6 cellular contexts compared by ENCODE assay signal in genomic region chr16:85858571-85858970, GRCh38.
DNase-seq lines count a peak whose midpoint lies in the region; TF ChIP-seq lines count a peak whose summit lies in the region.
"Not testable (repeated sequence)": the region's sequence is repeated elsewhere in the genome, so short reads cannot be mapped to it uniquely, and the experiment has no call there.

No MANE protein-coding gene starts in this region.

- H3K4me1 Mint-ChIP-seq in dendritic cell treated with granulocyte-macrophage colony-stimulating factor and Interleukin-4, amounts not matched to agents 40 ng/mL and 50 ng/mL, for 4 days (ENCODE audit: low read depth) = peaks cover 77% of the 10 kb centered on the region

- H3K4me2 ChIP-seq in BLaER1 treated with 17β-estradiol and CSF1 and Interleukin-3, amounts not matched to agents 10 nM and 100 nM = peak overlapping the region; percentile 53 to 93 (median 80)

- H3K4me3 ChIP-seq in BLaER1 treated with 17β-estradiol and CSF1 and Interleukin-3, amounts not matched to agents 10 nM and 100 nM = not testable (repeated sequence)

- not testable (repeated sequence) for TF ChIP-seq EP300 in Ishikawa (IDR thresholded peaks at IDR 0.05; ENCODE audit: borderline replicate concordance)

- peak overlapping the region; percentile 43 for H3K27ac Mint-ChIP-seq in dendritic cell treated with granulocyte-macrophage colony-stimulating factor and Interleukin-4, amounts not matched to agents 40 ng/mL and 50 ng/mL, for 4 days

- not testable (repeated sequence) for H3K36me3 Mint-ChIP-seq in dendritic cell treated with granulocyte-macrophage colony-stimulating factor and Interleukin-4, amounts not matched to agents 40 ng/mL and 50 ng/mL, for 4 days (ENCODE audit: low read depth)

- DNase-seq in activated CD8-positive, alpha-beta memory T cell treated with anti-CD3 and anti-CD28 coated beads for 24 hours = peak; percentile 47
- peak; percentile 8 to 10 for DNase-seq in activated T-cell treated with anti-CD3 and anti-CD28 coated beads, Interleukin-2, amount 50 U/mL, for 48 hours
- DNase-seq in stimulated activated CD8-positive, alpha-beta memory T cell treated with anti-CD3 and anti-CD28 coated beads, Interleukin-4, amount 100 ng/mL, for 48 hours = peak; percentile 4

- not testable (repeated sequence) for H3K9me3 Mint-ChIP-seq in dendritic cell treated with granulocyte-macrophage colony-stimulating factor and Interleukin-4, amounts not matched to agents 40 ng/mL and 50 ng/mL, for 4 days

- not testable (repeated sequence) for H3K27me3 ChIP-seq in BLaER1 treated with 17β-estradiol and CSF1 and Interleukin-3, amounts not matched to agents 10 nM and 100 nM

- H3K4me1 ChIP-seq in BLaER1 treated with 17β-estradiol and CSF1 and Interleukin-3, amounts not matched to agents 10 nM and 100 nM = peaks cover 52 to 99% (median 96%) of the 10 kb centered on the region in 10 experiments

- peaks cover 12% of the 10 kb centered on the region for H3K27me3 Mint-ChIP-seq in dendritic cell treated with granulocyte-macrophage colony-stimulating factor and Interleukin-4, amounts not matched to agents 40 ng/mL and 50 ng/mL, for 4 days

- not testable (repeated sequence) for H4K20me1 ChIP-seq in BLaER1 treated with 17β-estradiol and CSF1 and Interleukin-3, amounts not matched to agents 10 nM and 100 nM

- TF ChIP-seq RAD21 in Ishikawa (IDR thresholded peaks at IDR 0.05; ENCODE audit: low read depth) = not testable (repeated sequence)

- H3K9me3 ChIP-seq in BLaER1 treated with 17β-estradiol and CSF1 and Interleukin-3, amounts not matched to agents 10 nM and 100 nM (replicated peaks in 1 of 11) = peaks cover 0 to 22% (median 12%) of the 10 kb centered on the region in 11 experiments; a peak in 17 of 22 replicates

- H3K4me3 Mint-ChIP-seq in dendritic cell treated with granulocyte-macrophage colony-stimulating factor and Interleukin-4, amounts not matched to agents 40 ng/mL and 50 ng/mL, for 4 days = not testable (repeated sequence)

- peaks cover 0 to 22% (median 0%) of the 10 kb centered on the region in 11 experiments; a peak in 3 of 22 replicates for H3K36me3 ChIP-seq in BLaER1 treated with 17β-estradiol and CSF1 and Interleukin-3, amounts not matched to agents 10 nM and 100 nM

- intact Hi-C loops in dendritic cell treated with granulocyte-macrophage colony-stimulating factor and Interleukin-4, amounts not matched to agents 40 ng/mL and 50 ng/mL, for 4 days (cut with micrococcal nuclease) = not testable (repeated sequence)

- H3K9ac ChIP-seq in BLaER1 treated with 17β-estradiol and CSF1 and Interleukin-3, amounts not matched to agents 10 nM and 100 nM = peak overlapping the region in 2 of 11 experiments; percentile 20 to 24; a peak in 3 of 22 replicates

- peak overlapping the region in 10 of 11 experiments; percentile 49 to 99 (median 97); a peak in 21 of 22 replicates for H3K27ac ChIP-seq in BLaER1 treated with 17β-estradiol and CSF1 and Interleukin-3, amounts not matched to agents 10 nM and 100 nM

TF ChIP-seq in Ishikawa, 13 proteins besides CTCF, POLR2A, EP300 and RAD21:
- TF ChIP-seq CEBPB (IDR thresholded peaks at IDR 0.05) = peak; percentile 68
